ENCODE assay signal across 1 cellular context in the genomic region with DNA sequence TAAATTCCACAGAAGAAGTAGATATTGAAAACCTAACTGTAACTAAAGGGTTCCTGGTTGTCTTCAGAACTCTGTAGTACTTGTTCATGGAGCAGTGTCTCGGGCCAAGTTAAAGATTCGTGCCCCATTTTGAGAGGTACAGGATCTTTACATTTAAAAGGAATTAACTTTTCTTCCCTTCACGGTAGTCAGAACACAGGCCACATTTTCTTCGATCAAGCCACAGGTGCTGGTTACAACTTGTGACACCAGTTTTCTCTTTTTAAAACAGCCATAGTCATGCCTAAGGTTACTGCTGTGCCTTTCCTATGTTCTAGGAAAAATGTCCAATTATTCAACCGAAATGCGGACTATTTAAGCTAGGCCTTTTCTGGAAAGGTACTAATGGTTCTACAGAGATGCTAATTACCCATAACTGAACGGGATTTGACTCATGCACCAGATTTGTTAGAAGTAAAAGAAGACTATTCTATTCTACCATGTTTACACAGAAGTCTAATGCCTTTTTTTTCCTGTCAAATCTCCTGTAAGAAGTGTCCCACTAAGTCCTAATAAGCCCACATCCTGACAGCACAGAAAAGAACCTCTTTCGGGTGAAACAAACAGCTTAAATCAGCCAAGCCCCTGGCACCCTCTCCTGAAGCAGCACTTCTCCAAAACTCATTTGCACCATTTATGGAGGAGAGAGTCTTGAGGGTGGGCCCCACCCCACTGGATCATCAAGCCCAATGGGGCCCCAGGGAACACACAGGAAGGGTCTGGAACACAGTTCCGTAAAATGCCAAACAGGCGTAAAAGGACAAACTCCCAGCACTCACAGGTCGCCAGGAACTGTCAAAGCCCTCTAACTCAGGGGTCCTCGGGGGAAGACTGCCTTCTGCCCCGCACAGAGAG.
TF ChIP-seq lines count a peak whose summit lies in the region.

No MANE protein-coding gene starts in this region.

TF ChIP-seq in GM12878, 131 proteins besides CTCF, POLR2A, EP300 and RAD21 (continued from another document):
- TF ChIP-seq, protein P1, sequence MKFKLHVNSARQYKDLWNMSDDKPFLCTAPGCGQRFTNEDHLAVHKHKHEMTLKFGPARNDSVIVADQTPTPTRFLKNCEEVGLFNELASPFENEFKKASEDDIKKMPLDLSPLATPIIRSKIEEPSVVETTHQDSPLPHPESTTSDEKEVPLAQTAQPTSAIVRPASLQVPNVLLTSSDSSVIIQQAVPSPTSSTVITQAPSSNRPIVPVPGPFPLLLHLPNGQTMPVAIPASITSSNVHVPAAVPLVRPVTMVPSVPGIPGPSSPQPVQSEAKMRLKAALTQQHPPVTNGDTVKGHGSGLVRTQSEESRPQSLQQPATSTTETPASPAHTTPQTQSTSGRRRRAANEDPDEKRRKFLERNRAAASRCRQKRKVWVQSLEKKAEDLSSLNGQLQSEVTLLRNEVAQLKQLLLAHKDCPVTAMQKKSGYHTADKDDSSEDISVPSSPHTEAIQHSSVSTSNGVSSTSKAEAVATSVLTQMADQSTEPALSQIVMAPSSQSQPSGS (IDR thresholded peaks at IDR 0.05; ENCODE audit: low read length): no peak
- TF ChIP-seq TCF3 (IDR thresholded peaks at IDR 0.05; ENCODE audit: borderline replicate concordance, insufficient read depth, low read depth, low read length) (no peak), BHLHE40 (IDR thresholded peaks at IDR 0.05; ENCODE audit: borderline replicate concordance in 1 of 2, low read depth in 2 of 2, low read length in 1 of 2) (no peak)
- TF ChIP-seq, protein P2, sequence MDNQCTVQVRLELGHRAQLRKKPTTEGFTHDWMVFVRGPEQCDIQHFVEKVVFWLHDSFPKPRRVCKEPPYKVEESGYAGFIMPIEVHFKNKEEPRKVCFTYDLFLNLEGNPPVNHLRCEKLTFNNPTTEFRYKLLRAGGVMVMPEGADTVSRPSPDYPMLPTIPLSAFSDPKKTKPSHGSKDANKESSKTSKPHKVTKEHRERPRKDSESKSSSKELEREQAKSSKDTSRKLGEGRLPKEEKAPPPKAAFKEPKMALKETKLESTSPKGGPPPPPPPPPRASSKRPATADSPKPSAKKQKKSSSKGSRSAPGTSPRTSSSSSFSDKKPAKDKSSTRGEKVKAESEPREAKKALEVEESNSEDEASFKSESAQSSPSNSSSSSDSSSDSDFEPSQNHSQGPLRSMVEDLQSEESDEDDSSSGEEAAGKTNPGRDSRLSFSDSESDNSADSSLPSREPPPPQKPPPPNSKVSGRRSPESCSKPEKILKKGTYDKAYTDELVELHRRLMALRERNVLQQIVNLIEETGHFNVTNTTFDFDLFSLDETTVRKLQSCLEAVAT (IDR thresholded peaks at IDR 0.05): peak; percentile 50; the same call in 1 of the 2 replicates
